Comparison of ENCODE assay signal across 1 cellular context in the genomic region with DNA sequence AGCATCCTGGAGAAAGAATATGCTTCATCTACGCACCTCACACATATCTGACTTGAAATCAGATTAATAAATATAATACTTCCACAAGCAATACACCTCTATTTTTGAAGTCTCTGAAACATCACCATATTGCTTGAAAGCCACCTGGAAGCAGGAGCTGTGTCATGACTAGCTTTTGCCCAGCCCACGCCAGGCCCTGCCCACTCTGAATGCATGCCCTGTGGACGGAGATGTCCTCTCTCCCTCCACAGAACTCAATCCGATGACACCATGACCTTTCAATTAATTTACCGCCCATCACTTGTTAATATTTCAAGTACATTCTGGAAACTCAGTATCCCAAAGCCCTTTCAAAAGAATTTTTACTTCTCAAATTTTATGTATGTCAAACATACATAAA.
TF ChIP-seq lines count a peak whose summit lies in the region.

No MANE protein-coding gene starts in this region.

TF ChIP-seq in GM23338, 12 proteins besides CTCF, POLR2A, EP300 and RAD21:
- TF ChIP-seq ZNF462 (CRISPR knock-in tag; IDR thresholded peaks at IDR 0.05) (no peak), ZNF331 (CRISPR knock-in tag; IDR thresholded peaks at IDR 0.05; ENCODE audit: low read depth) (no peak), JUNB (IDR thresholded peaks at IDR 0.05; ENCODE audit: unreplicated experiment) (no peak), ETS1 (IDR thresholded peaks at IDR 0.05) (no peak), NANOG (IDR thresholded peaks at IDR 0.05; ENCODE audit: borderline replicate concordance) (no peak), ZNF114 (CRISPR knock-in tag; IDR thresholded peaks at IDR 0.05) (no peak), REST (IDR thresholded peaks at IDR 0.05; ENCODE audit: unreplicated experiment) (no peak), EZH2 (IDR thresholded peaks at IDR 0.05; ENCODE audit: low read depth, unreplicated experiment) (no peak), CREB1 (CRISPR knock-in tag; IDR thresholded peaks at IDR 0.05; ENCODE audit: low read depth) (no peak), EZH2phosphoT487 (IDR thresholded peaks at IDR 0.05; ENCODE audit: unreplicated experiment) (no peak), STAT1 (IDR thresholded peaks at IDR 0.05; ENCODE audit: unreplicated experiment) (no peak), POLR2AphosphoS5 (IDR thresholded peaks at IDR 0.05; ENCODE audit: low read depth) (no peak)
